ENCODE assay signal across 1 cellular context in genomic region chr7:149125864-149126661, GRCh38.
TF ChIP-seq lines count a peak whose summit lies in the region.

Gene ZNF425, minus strand, starts transcription at chr7:149126324. Its CDS starts 111 bp downstream, at chr7:149126213.

TF ChIP-seq in HepG2, 621 proteins besides CTCF, POLR2A, EP300 and RAD21 (continued from another document and continues in another):
- peak; percentile 57; the same call in 1 of the 2 replicates for TF ChIP-seq ZHX2 (IDR thresholded peaks at IDR 0.05; ENCODE audit: low read depth)
- TF ChIP-seq ZHX2 (CRISPR knock-in tag; IDR thresholded peaks at IDR 0.05; ENCODE audit: borderline replicate concordance) = peak; percentile 52; the same call in 1 of the 2 replicates
- no peak for TF ChIP-seq ZNF407 (CRISPR knock-in tag; IDR thresholded peaks at IDR 0.05; ENCODE audit: not compliant biosample characterization)
- no peak for TF ChIP-seq SOX6 (IDR thresholded peaks at IDR 0.05)
- peak; percentile 81 for TF ChIP-seq SOX6 (CRISPR knock-in tag; IDR thresholded peaks at IDR 0.05)
- no peak for TF ChIP-seq MAFF (IDR thresholded peaks at IDR 0.05; ENCODE audit: low read depth, low read length)
- TF ChIP-seq ZNF367 (CRISPR knock-in tag; IDR thresholded peaks at IDR 0.05; ENCODE audit: borderline replicate concordance) = 0 out of 2 replicates have a peak, but pooled peaks have one; percentile 57
- peak; percentile 87; the same call in 1 of the 2 replicates for TF ChIP-seq NAIF1 (CRISPR knock-in tag; IDR thresholded peaks at IDR 0.05; ENCODE audit: borderline replicate concordance)
- peak; percentile 73 for TF ChIP-seq ZNF275 (CRISPR knock-in tag; IDR thresholded peaks at IDR 0.05; ENCODE audit: borderline replicate concordance)
- TF ChIP-seq MAX (IDR thresholded peaks at IDR 0.05) = peak; percentile 90
- TF ChIP-seq ASH2L (IDR thresholded peaks at IDR 0.05; ENCODE audit: insufficient read length, low read depth, low read length) = peak; percentile 81
- peak; percentile 42; the same call in 1 of the 2 replicates for TF ChIP-seq MTA1 (CRISPR knock-in tag; IDR thresholded peaks at IDR 0.05; ENCODE audit: borderline replicate concordance)
- peak; percentile 49 for TF ChIP-seq ZNF691 (CRISPR knock-in tag; IDR thresholded peaks at IDR 0.05; ENCODE audit: borderline replicate concordance, low read depth)
- TF ChIP-seq ZKSCAN5 (CRISPR knock-in tag; IDR thresholded peaks at IDR 0.05) = no peak
- no peak for TF ChIP-seq HOXA7 (CRISPR knock-in tag; IDR thresholded peaks at IDR 0.05)
- peak; percentile 38; the same call in 1 of the 2 replicates for TF ChIP-seq ZNF343 (CRISPR knock-in tag; IDR thresholded peaks at IDR 0.05)
- peak; percentile 67 for TF ChIP-seq AGO2 (optimal IDR thresholded peaks at IDR 0.05; ENCODE audit: low read depth, low read length)
- TF ChIP-seq ZNF552 (CRISPR knock-in tag; IDR thresholded peaks at IDR 0.05; ENCODE audit: borderline replicate concordance) = peak; percentile 95
- peak; percentile 71; the same call in 1 of the 2 replicates for TF ChIP-seq SP5 (CRISPR knock-in tag; IDR thresholded peaks at IDR 0.05; ENCODE audit: borderline replicate concordance, low read depth)
- TF ChIP-seq GPBP1L1 (CRISPR knock-in tag; IDR thresholded peaks at IDR 0.05) = no peak
- no peak; the same call in 1 of the 2 replicates for TF ChIP-seq SNAPC2 (CRISPR knock-in tag; IDR thresholded peaks at IDR 0.05)
- TF ChIP-seq KLF13 (CRISPR knock-in tag; IDR thresholded peaks at IDR 0.05) = no peak
- no peak for TF ChIP-seq KDM1A (CRISPR knock-in tag; IDR thresholded peaks at IDR 0.05)
- TF ChIP-seq TFE3 (CRISPR knock-in tag; IDR thresholded peaks at IDR 0.05) = peak; percentile 73; the same call in 1 of the 2 replicates
- no peak; the same call in 1 of the 2 replicates for TF ChIP-seq MTF1 (CRISPR knock-in tag; IDR thresholded peaks at IDR 0.05)
- TF ChIP-seq NFYC (CRISPR knock-in tag; IDR thresholded peaks at IDR 0.05) = no peak; the same call in 1 of the 2 replicates
- peak; percentile 94 for TF ChIP-seq KDM5B (CRISPR knock-in tag; IDR thresholded peaks at IDR 0.05; ENCODE audit: borderline replicate concordance)
- no peak for TF ChIP-seq ZFP36L2 (CRISPR knock-in tag; IDR thresholded peaks at IDR 0.05)
- TF ChIP-seq CSRNP1 (CRISPR knock-in tag; IDR thresholded peaks at IDR 0.05) = peak; percentile 34; the same call in 1 of the 2 replicates
- peak; percentile 99 for TF ChIP-seq ZMYM4 (CRISPR knock-in tag; IDR thresholded peaks at IDR 0.05)
- no peak for TF ChIP-seq ZFP41 (CRISPR knock-in tag; IDR thresholded peaks at IDR 0.05; ENCODE audit: borderline replicate concordance)
